In the genomic region with DNA sequence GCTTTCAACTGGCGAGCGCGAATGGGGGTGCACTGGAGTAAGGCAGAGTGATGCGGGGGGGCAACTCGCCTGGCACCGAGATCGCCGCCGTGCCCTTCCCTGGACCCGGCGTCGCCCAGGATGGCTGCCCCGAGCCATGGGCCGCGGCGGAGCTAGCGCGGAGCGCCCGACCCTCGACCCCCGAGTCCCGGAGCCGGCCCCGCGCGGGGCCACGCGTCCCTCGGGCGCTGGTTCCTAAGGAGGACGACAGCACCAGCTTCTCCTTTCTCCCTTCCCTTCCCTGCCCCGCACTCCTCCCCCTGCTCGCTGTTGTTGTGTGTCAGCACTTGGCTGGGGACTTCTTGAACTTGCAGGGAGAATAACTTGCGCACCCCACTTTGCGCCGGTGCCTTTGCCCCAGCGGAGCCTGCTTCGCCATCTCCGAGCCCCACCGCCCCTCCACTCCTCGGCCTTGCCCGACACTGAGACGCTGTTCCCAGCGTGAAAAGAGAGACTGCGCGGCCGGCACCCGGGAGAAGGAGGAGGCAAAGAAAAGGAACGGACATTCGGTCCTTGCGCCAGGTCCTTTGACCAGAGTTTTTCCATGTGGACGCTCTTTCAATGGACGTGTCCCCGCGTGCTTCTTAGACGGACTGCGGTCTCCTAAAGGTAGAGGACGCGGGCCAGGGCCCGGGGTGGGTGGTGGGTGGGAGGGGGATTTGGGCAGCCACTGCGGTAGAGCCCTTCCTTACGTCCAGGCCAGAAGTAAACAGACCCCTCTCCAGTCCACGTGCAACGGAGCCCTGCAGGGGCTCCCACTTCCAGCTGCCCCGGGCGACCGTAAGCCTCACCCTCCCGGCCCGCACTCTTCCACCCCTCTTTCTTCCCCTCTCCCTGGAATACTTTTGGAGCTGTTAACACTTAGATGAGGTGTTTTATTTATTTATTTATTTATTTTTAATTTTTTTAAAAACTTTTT, we compare ENCODE assay signal across 8 cellular contexts. TPM values are rescaled to one million over a fixed set of nuclear protein-coding genes. Genes with fewer than 3 reads are reported as not detected.
DNase-seq lines count a peak whose midpoint lies in the region; ATAC-seq, FAIRE-seq and TF ChIP-seq lines count a peak whose summit lies in the region.

No MANE protein-coding gene starts in this region.

- H3K79me1 ChIP-seq in IMR-90 (ENCODE audit: low read depth in 1 of 2, low read length in 2 of 2): peaks cover 0 to 6% of the 10 kb centered on the region in 2 experiments; a peak in 1 of 4 replicates

- H2AK9ac ChIP-seq in IMR-90 (replicated peaks; ENCODE audit: low read depth, low read length, poor library complexity): peak overlapping the region; percentile 50

- no peak overlapping the region for H2AK5ac ChIP-seq in IMR-90 (ENCODE audit: low read depth, low read length)

- no peak overlapping the region for H2BK5ac ChIP-seq in IMR-90 (ENCODE audit: low read depth, low read length, poor library complexity, severe bottlenecking)

- H3K14ac ChIP-seq in IMR-90 (replicated peaks; ENCODE audit: low read depth, low read length): no peak overlapping the region

- CTCF ChIA-PET in IMR-90 (lab: Yijun Ruan, JAX): interaction anchor here (0.7 to 1.4 kb wide), 3 partner anchors 16 to 1092 kb away, joined by 3 read pairs; no protein-coding TSS in a partner anchor
- CTCF ChIA-PET in endothelial cell of umbilical vein (lab: Charles Lee): interaction anchor here (1.4 to 3.5 kb wide), 7 partner anchors 10 to 1158 kb away, joined by 3 to 19 read pairs (median 9); no protein-coding TSS in a partner anchor

- no peaks in the 10 kb centered on the region for H3K4me1 ChIP-seq in IMR-90 (ENCODE audit: control insufficient read depth, insufficient read depth, low read length)
- H3K4me1 ChIP-seq in endothelial cell of umbilical vein (ENCODE audit: control insufficient read depth, extremely low read depth, insufficient read depth, low read length): peaks cover 21% of the 10 kb centered on the region
- peaks cover 8% of the 10 kb centered on the region for H3K4me1 ChIP-seq in mesodermal cell (ENCODE audit: control insufficient read depth, insufficient read depth, low read length, poor library complexity, severe bottlenecking)
- no peaks in the 10 kb centered on the region for H3K4me1 ChIP-seq in BE2C

- H3K4ac ChIP-seq in IMR-90 (ENCODE audit: low read depth, low read length): peak overlapping the region; percentile 59

- no peak for FAIRE-seq in endothelial cell of umbilical vein (lab: Jason Lieb, UNC)

- H3K9me1 ChIP-seq in IMR-90 (ENCODE audit: insufficient read depth, low read length) (no peaks in the 10 kb centered on the region), endothelial cell of umbilical vein (replicated peaks; ENCODE audit: control insufficient read depth, extremely low read depth, insufficient read depth, low read length) (no peaks in the 10 kb centered on the region)

- H2BK20ac ChIP-seq in IMR-90 (ENCODE audit: low read depth, low read length): no peak overlapping the region

- H3K4me2 ChIP-seq in IMR-90 (ENCODE audit: low read depth, low read length) (peak overlapping the region; percentile 82), endothelial cell of umbilical vein (ENCODE audit: insufficient read depth, low read length) (peak overlapping the region; percentile 80)

- H3K27ac ChIP-seq in IMR-90 (ENCODE audit: insufficient read depth, low read length) (no peak overlapping the region; the same call in 1 of the 2 replicates), endothelial cell of umbilical vein (ENCODE audit: insufficient read depth, low read depth, low read length) (peak overlapping the region; percentile 61), mesodermal cell (ENCODE audit: low read depth, low read length, severe bottlenecking) (no peak overlapping the region)

- H2BK120ac ChIP-seq in IMR-90 (ENCODE audit: low read depth, low read length): no peak overlapping the region

- H3K36me3 ChIP-seq in IMR-90 (ENCODE audit: control insufficient read depth, insufficient read depth, low read length) (no peaks in the 10 kb centered on the region; the same call in 1 of the 2 replicates), endothelial cell of umbilical vein (ENCODE audit: control insufficient read depth in 2 of 2, extremely low read depth in 1 of 2, insufficient read depth in 2 of 2, low read length in 2 of 2) (peaks cover 0 to 2% of the 10 kb centered on the region in 2 experiments), mesodermal cell (ENCODE audit: control insufficient read depth, insufficient read depth, low read length) (peaks cover 12% of the 10 kb centered on the region), BE2C (no peaks in the 10 kb centered on the region)

- TF ChIP-seq CTCF in GM10266 (IDR thresholded peaks at IDR 0.05; ENCODE audit: control insufficient read depth, insufficient read depth, low read depth, missing control alignments) (no peak), IMR-90 (conservative IDR thresholded peaks at IDR 0.05; ENCODE audit: low read depth, low read length) (no peak), endothelial cell of umbilical vein (IDR thresholded peaks at IDR 0.05; ENCODE audit: extremely low read depth in 1 of 2, insufficient read depth in 1 of 2, low read depth in 1 of 2, low read length in 2 of 2) (no peak), BE2C (IDR thresholded peaks at IDR 0.05; ENCODE audit: low read depth, low read length) (no peak)

- H3K23ac ChIP-seq in IMR-90 (ENCODE audit: low read depth, low read length): no peak overlapping the region; the same call in 1 of the 2 replicates

- H4K91ac ChIP-seq in IMR-90 (ENCODE audit: insufficient read depth, low read depth, low read length): no peak overlapping the region

- intact Hi-C loops in IMR-90 (cut with micrococcal nuclease) (loop anchor here (5.0 kb wide), 2 partner anchors 1159 to 1954 kb away; no protein-coding TSS in a partner anchor), endothelial cell of umbilical vein (cut with micrococcal nuclease) (loop anchor here (2.0 to 5.0 kb wide), 7 partner anchors 22 to 1156 kb away; no protein-coding TSS in a partner anchor)

- no peaks in the 10 kb centered on the region for H3K9me3 ChIP-seq in IMR-90 (ENCODE audit: control insufficient read depth, insufficient read depth, low read length)
- H3K9me3 ChIP-seq in endothelial cell of umbilical vein (replicated peaks; ENCODE audit: control insufficient read depth, insufficient read depth, low read length): no peaks in the 10 kb centered on the region
- H3K9me3 ChIP-seq in mesodermal cell (ENCODE audit: control insufficient read depth, low read length): no peaks in the 10 kb centered on the region
- no peaks in the 10 kb centered on the region for H3K9me3 ChIP-seq in BE2C

- no peak overlapping the region for H4K8ac ChIP-seq in IMR-90 (ENCODE audit: low read depth in 2 of 2, low read length in 2 of 2)

- TF ChIP-seq POLR2A in IMR-90 (IDR thresholded peaks at IDR 0.05; ENCODE audit: low read depth, low read length) (no peak), endothelial cell of umbilical vein (IDR thresholded peaks at IDR 0.05; ENCODE audit: low read depth, low read length) (no peak)

- no peak overlapping the region for H2BK15ac ChIP-seq in IMR-90 (ENCODE audit: low read depth, low read length)

- POLR2A ChIA-PET in IMR-90 (lab: Charles Lee; ENCODE audit: unreplicated experiment): no interaction called here
- POLR2A ChIA-PET in endothelial cell of umbilical vein (lab: Charles Lee): no interaction called here

- no TSS peak for BruUV-seq in IMR-90 (replicated peaks; lab: Mats Ljungman, UMichigan)
- no TSS peak for BruUV-seq in endothelial cell of umbilical vein (replicated peaks; lab: Mats Ljungman, UMichigan)

- H4K5ac ChIP-seq in IMR-90 (ENCODE audit: low read depth, low read length): no peak overlapping the region

- H2AFZ ChIP-seq in IMR-90 (replicated peaks; ENCODE audit: low read length, poor library complexity) (peak overlapping the region; percentile 90), endothelial cell of umbilical vein (ENCODE audit: low read depth, low read length) (peak overlapping the region; percentile 96)

- peak overlapping the region; percentile 77 for H3K4me3 ChIP-seq in IMR-90 (ENCODE audit: insufficient read depth, low read depth, low read length)
- peak overlapping the region; percentile 72 to 99 (median 92) for H3K4me3 ChIP-seq in endothelial cell of umbilical vein (replicated peaks in 1 of 3; ENCODE audit: insufficient read depth in 1 of 3, low read depth in 1 of 3, low read length in 3 of 3)
- peak overlapping the region; percentile 76 for H3K4me3 ChIP-seq in mesodermal cell (ENCODE audit: extremely low read depth, insufficient read depth, low read length, poor library complexity, severe bottlenecking)
- no peak overlapping the region for H3K4me3 ChIP-seq in BE2C (ENCODE audit: low read depth, low read length)

- peaks cover 16% of the 10 kb centered on the region for H3K27me3 ChIP-seq in IMR-90 (ENCODE audit: control insufficient read depth, insufficient read depth, low read length)
- no peaks in the 10 kb centered on the region for H3K27me3 ChIP-seq in endothelial cell of umbilical vein (ENCODE audit: control insufficient read depth in 2 of 2, insufficient read depth in 2 of 2, low read length in 2 of 2)
- peaks cover 56% of the 10 kb centered on the region for H3K27me3 ChIP-seq in BE2C

- TF ChIP-seq RAD21 in IMR-90 (IDR thresholded peaks at IDR 0.05; ENCODE audit: low read length): no peak

- ATAC-seq in IMR-90 (ENCODE audit: low read depth): peak; percentile 6
- no peak for ATAC-seq in HG03565 (IDR thresholded peaks at IDR 0.05; ENCODE audit: unreplicated experiment)

- H3K9ac ChIP-seq in IMR-90 (ENCODE audit: low read depth, low read length) (peak overlapping the region; percentile 12), endothelial cell of umbilical vein (replicated peaks; ENCODE audit: extremely low read depth, insufficient read depth, low read length) (peak overlapping the region; percentile 83)

- in situ Hi-C loops in IMR-90 (cut with MboI; ENCODE audit: low sequenced_read_pairs): no loop called here

- no peak overlapping the region; the same call in 1 of the 2 replicates for H3K56ac ChIP-seq in IMR-90 (ENCODE audit: extremely low read depth, insufficient read depth, low read length)

- 0% methylated on average over 14 of the region's 70 CpGs; no CpG with 5 or more reads in 1 of the 2 experiments for WGBS in IMR-90 (ENCODE audit: extremely low coverage in 2 of 2, insufficient read length in 1 of 2), 2 experiments
- 0 to 1% methylated on average over 33 to 36 of the region's 70 CpGs for WGBS in mesodermal cell (ENCODE audit: insufficient coverage in 2 of 2), 2 experiments

- H3K18ac ChIP-seq in IMR-90 (ENCODE audit: low read depth, low read length): no peak overlapping the region

- DNase-seq in GM10266 (ENCODE audit: extremely low spot score): peak; percentile 24
- DNase-seq in IMR-90: peak; percentile 4
- DNase-seq in endothelial cell of umbilical vein (ENCODE audit: low read depth, low spot score): peak; percentile 49
- no peak for DNase-seq in BE2C
- DNase-seq in midbrain (lab: John Stamatoyannopoulos, UW): no peak
- DNase-seq in NCI-H2029 (lab: John Stamatoyannopoulos, UW): no peak

- H3K79me2 ChIP-seq in endothelial cell of umbilical vein (ENCODE audit: control insufficient read depth, insufficient read depth, low read length): peaks cover 14% of the 10 kb centered on the region

- dilution Hi-C loops in IMR-90 (cut with HindIII; ENCODE audit: low sequenced_read_pairs, unreplicated experiment) (no loop called here), endothelial cell of umbilical vein (cut with MboI; ENCODE audit: extremely low pct_ligation_motif_present, low sequenced_read_pairs) (no loop called here)

- H4K20me1 ChIP-seq in IMR-90 (ENCODE audit: insufficient read depth, low read length) (peaks cover 10% of the 10 kb centered on the region; the same call in 1 of the 2 replicates), endothelial cell of umbilical vein (replicated peaks; ENCODE audit: control insufficient read depth, extremely low read depth, insufficient read depth, low read length) (no peaks in the 10 kb centered on the region)

RNA-seq across cellular contexts. Expression of gene BMP2, which starts 1.0 kb away (rescaled TPM):
- total RNA-seq in IMR-90 (2012; rRNA removed) (0.18 and 0.28 TPM in 2 replicates), endothelial cell of umbilical vein (11.1 and 15.7 TPM in 2 replicates)
- polyA plus RNA-seq in IMR-90 (2012; rRNA removed) (0.21 and 0.29 TPM in 2 replicates), endothelial cell of umbilical vein (5.5 and 7.1 TPM in 2 replicates)
- 0.16 and 0.26 TPM in 2 replicates for polyA plus RNA-seq in IMR-90 (2012; cell fraction: cytosol; rRNA removed)
- polyA plus RNA-seq in IMR-90 (2012; cell fraction: nucleus; rRNA removed; ENCODE audit: low replicate concordance): 0.18 and 0.33 TPM in 2 replicates
- polyA plus RNA-seq in endothelial cell of umbilical vein (2011; cell fraction: cytosol; rRNA removed): 7.6 and 7.9 TPM in 2 replicates
- 11.6 and 15.8 TPM in 2 replicates for polyA plus RNA-seq in endothelial cell of umbilical vein (2011; cell fraction: nucleus; rRNA removed)
- polyA plus RNA-seq in endothelial cell of umbilical vein (2012): 10.4 and 14.2 TPM in 2 replicates
- 10.8 and 11.3 TPM in 2 replicates for polyA minus RNA-seq in endothelial cell of umbilical vein
- 52.6 TPM for polyA minus RNA-seq in endothelial cell of umbilical vein (2011; cell fraction: cytosol; rRNA and poly(A)+ RNA removed)
- 18.9 and 21.6 TPM in 2 replicates for polyA minus RNA-seq in endothelial cell of umbilical vein (2011; cell fraction: nucleus; rRNA and poly(A)+ RNA removed)
- 17.3 TPM for polyA plus RNA-seq in mesodermal cell (2013, experiment 1 of 2)
- 15.9 TPM for polyA plus RNA-seq in mesodermal cell (2013, experiment 2 of 2)
- polyA plus RNA-seq in BE2C (2012; ENCODE audit: insufficient read depth, insufficient read length, low read depth): not detected

Comparison
In these comparisons a context has a peak if more than half of its experiments do, and no peak if none do; other contexts are left out.
1. DNase-seq: peak in GM10266 (single experiment), IMR-90 (single experiment) and endothelial cell of umbilical vein (single experiment); none in BE2C (single experiment), midbrain (single experiment) and NCI-H2029 (single experiment).